ENCODE assay signal across 23 cellular contexts in genomic region chr16:2592786-2593185, GRCh38. TPM values are rescaled to one million over a fixed set of nuclear protein-coding genes. Genes with fewer than 3 reads are reported as not detected.
DNase-seq lines count a peak whose midpoint lies in the region; ATAC-seq and TF ChIP-seq lines count a peak whose summit lies in the region.
"Had no signal": no experiment of that assay in that cellular context is flagged by ENCODE, and none has a peak within 500 bp of the region (broad histone marks: within the 10 kb centered on the region; RNA-seq: fewer than 3 reads in every experiment).

No MANE protein-coding gene starts in this region.

- no peak overlapping the region for H3K27ac ChIP-seq in esophagus squamous epithelium
- H3K27ac ChIP-seq: brain microvascular endothelial cell, parathyroid adenoma, PC-9, SJCRH30, thyroid gland had no signal

- POLR2A ChIA-PET in GM10248 (lab: Yijun Ruan, JAX) = no interaction called here

- TF ChIP-seq CTCF in chondrocyte (IDR thresholded peaks at IDR 0.05) (no peak), neural crest cell (conservative IDR thresholded peaks at IDR 0.05) (no peak), GM10248 (IDR thresholded peaks at IDR 0.05; ENCODE audit: control extremely low read depth, extremely low read depth, low read depth, missing control alignments) (no peak), esophagus squamous epithelium (IDR thresholded peaks at IDR 0.05) (no peak), GM20000 (IDR thresholded peaks at IDR 0.05; ENCODE audit: extremely low read depth, missing control alignments) (no peak)

- peak overlapping the region; percentile 44 for H3K4me3 Mint-ChIP-seq in stimulated activated naive CD8-positive, alpha-beta T cell treated with anti-CD3 and anti-CD28 coated beads, Interleukin-15, Interleukin-2, amounts not matched to agents 100 ng/mL and 50 ng/mL, for 24 hours
- H3K4me3 Mint-ChIP-seq in stimulated activated naive CD8-positive, alpha-beta T cell treated with anti-CD3 and anti-CD28 coated beads, Interleukin-15, amount 100 ng/mL, for 72 hours = peak overlapping the region in 1 of 2 donors; percentile 64
- no peak overlapping the region for H3K4me3 Mint-ChIP-seq in chondrocyte (ENCODE audit: unreplicated experiment)
- no peak overlapping the region for H3K4me3 Mint-ChIP-seq in neural crest cell
- H3K4me3 Mint-ChIP-seq: activated T-cell treated with anti-CD3 and anti-CD28 coated beads, Interleukin-2, amount 50 U/mL, for 4 hours; stimulated activated naive B cell treated with anti-CD40 and anti-IgM and Interleukin-4, amounts not matched to agents 10 μg/mL and 1 μg/mL and 100 μg/mL, for 72 hours; T-helper 1 cell treated with Interleukin-12 subunit alpha and Interleukin-12 subunit beta and Interleukin-4 antibody, amounts not matched to agents 30 μg/mL and 1 μg/mL, for 36 hours had no signal

- TF ChIP-seq POLR2A in esophagus squamous epithelium (IDR thresholded peaks at IDR 0.05) = no peak

- no peak for DNase-seq in stimulated activated naive CD8-positive, alpha-beta T cell treated with anti-CD3 and anti-CD28 coated beads, Interleukin-15, amount 100 ng/mL, for 72 hours
- peak; percentile 82 for DNase-seq in chondrocyte (ENCODE audit: low spot score)
- no peak for DNase-seq in neural crest cell (ENCODE audit: low read depth, low spot score)
- DNase-seq in GM10248 (ENCODE audit: extremely low spot score) = no peak
- no peak for DNase-seq in esophagus squamous epithelium (lab: John Stamatoyannopoulos, UW)
- DNase-seq in GM20000 (ENCODE audit: low spot score) = no peak
- DNase-seq: activated CD4-positive, alpha-beta T cell treated with anti-CD3 and anti-CD28 coated beads, Interleukin-2, amount 50 U/mL, for 4 hours; activated T-cell treated with anti-CD3 and anti-CD28 coated beads, Interleukin-2, amount 50 U/mL, for 4 hours; brain microvascular endothelial cell; dermis blood vessel endothelial cell; HCEC 1CT; NCI-H1092 treated with DMSO at 0.1 percent for 48 hours; NCI-H2029; NCI-H226; PC-9; SJCRH30; stimulated activated naive B cell treated with anti-CD40 and anti-IgM and Interleukin-4, amounts not matched to agents 10 μg/mL and 1 μg/mL and 100 μg/mL, for 72 hours; thyroid gland had no signal

- peaks cover 23% of the 10 kb centered on the region for H3K36me3 Mint-ChIP-seq in stimulated activated naive CD8-positive, alpha-beta T cell treated with anti-CD3 and anti-CD28 coated beads, Interleukin-15, Interleukin-2, amounts not matched to agents 100 ng/mL and 50 ng/mL, for 24 hours (ENCODE audit: low read depth)
- peaks cover 10% of the 10 kb centered on the region for H3K36me3 Mint-ChIP-seq in chondrocyte (ENCODE audit: low read depth)
- no peaks in the 10 kb centered on the region for H3K36me3 Mint-ChIP-seq in neural crest cell (ENCODE audit: low read depth)
- H3K36me3 Mint-ChIP-seq: activated naive CD8-positive, alpha-beta T cell had no signal

- H3K9me3 ChIP-seq in esophagus squamous epithelium = no peaks in the 10 kb centered on the region
- H3K9me3 ChIP-seq: SJCRH30, thyroid gland had no signal

- H3K36me3 ChIP-seq in esophagus squamous epithelium = peaks cover 5 to 98% (median 20%) of the 10 kb centered on the region in 3 donors

- H3K4me1 ChIP-seq in esophagus squamous epithelium = no peaks in the 10 kb centered on the region
- H3K4me1 ChIP-seq: parathyroid adenoma, thyroid gland had no signal

- no peaks in the 10 kb centered on the region for H3K27me3 Mint-ChIP-seq in stimulated activated naive CD8-positive, alpha-beta T cell treated with anti-CD3 and anti-CD28 coated beads, Interleukin-15, Interleukin-2, amounts not matched to agents 100 ng/mL and 50 ng/mL, for 24 hours
- no peaks in the 10 kb centered on the region for H3K27me3 Mint-ChIP-seq in stimulated activated naive CD8-positive, alpha-beta T cell treated with anti-CD3 and anti-CD28 coated beads, Interleukin-15, amount 100 ng/mL, for 72 hours
- no peaks in the 10 kb centered on the region for H3K27me3 Mint-ChIP-seq in chondrocyte (ENCODE audit: low read depth)
- H3K27me3 Mint-ChIP-seq in neural crest cell (ENCODE audit: low read depth) = no peaks in the 10 kb centered on the region
- H3K27me3 Mint-ChIP-seq: activated naive CD8-positive, alpha-beta T cell; stimulated activated naive B cell treated with anti-CD40 and anti-IgM and Interleukin-4, amounts not matched to agents 10 μg/mL and 1 μg/mL and 100 μg/mL, for 72 hours had no signal

- intact Hi-C loops in esophagus squamous epithelium (cut with DNase I) = no loop called here

- peak overlapping the region; percentile 59 for H3K27ac Mint-ChIP-seq in stimulated activated naive CD8-positive, alpha-beta T cell treated with anti-CD3 and anti-CD28 coated beads, Interleukin-15, Interleukin-2, amounts not matched to agents 100 ng/mL and 50 ng/mL, for 24 hours
- peak overlapping the region in 1 of 2 donors; percentile 71 for H3K27ac Mint-ChIP-seq in stimulated activated naive CD8-positive, alpha-beta T cell treated with anti-CD3 and anti-CD28 coated beads, Interleukin-15, amount 100 ng/mL, for 72 hours
- H3K27ac Mint-ChIP-seq in chondrocyte (ENCODE audit: unreplicated experiment) = no peak overlapping the region
- peak overlapping the region; percentile 12 for H3K27ac Mint-ChIP-seq in neural crest cell (ENCODE audit: unreplicated experiment)

- H3K27me3 ChIP-seq in esophagus squamous epithelium = no peaks in the 10 kb centered on the region
- H3K27me3 ChIP-seq: brain microvascular endothelial cell, SJCRH30, thyroid gland had no signal

- H3K4me1 Mint-ChIP-seq in stimulated activated naive CD8-positive, alpha-beta T cell treated with anti-CD3 and anti-CD28 coated beads, Interleukin-15, Interleukin-2, amounts not matched to agents 100 ng/mL and 50 ng/mL, for 24 hours (ENCODE audit: low read depth) = peaks cover 48% of the 10 kb centered on the region
- peaks cover 34% of the 10 kb centered on the region for H3K4me1 Mint-ChIP-seq in stimulated activated naive CD8-positive, alpha-beta T cell treated with anti-CD3 and anti-CD28 coated beads, Interleukin-15, amount 100 ng/mL, for 72 hours
- H3K4me1 Mint-ChIP-seq in chondrocyte (ENCODE audit: low read depth) (peaks cover 16% of the 10 kb centered on the region), neural crest cell (peaks cover 13% of the 10 kb centered on the region)

- no peak for ATAC-seq in stimulated activated naive CD8-positive, alpha-beta T cell treated with anti-CD3 and anti-CD28 coated beads, Interleukin-15, amount 100 ng/mL, for 72 hours
- ATAC-seq in HG02642 (IDR thresholded peaks at IDR 0.05; ENCODE audit: poor library complexity, unreplicated experiment) = no peak

- WGBS in esophagus squamous epithelium, 2 donors = 87 to 94% methylated on average over 13 to 14 of the region's 16 CpGs

- CTCF ChIA-PET in GM10248 (lab: Yijun Ruan, JAX) = no interaction called here

- H3K4me3 ChIP-seq in esophagus squamous epithelium = no peak overlapping the region
- H3K4me3 ChIP-seq: PC-9, SJCRH30, thyroid gland had no signal

- H3K9me3 Mint-ChIP-seq in stimulated activated naive CD8-positive, alpha-beta T cell treated with anti-CD3 and anti-CD28 coated beads, Interleukin-15, Interleukin-2, amounts not matched to agents 100 ng/mL and 50 ng/mL, for 24 hours = no peaks in the 10 kb centered on the region
- H3K9me3 Mint-ChIP-seq in stimulated activated naive CD8-positive, alpha-beta T cell treated with anti-CD3 and anti-CD28 coated beads, Interleukin-15, amount 100 ng/mL, for 72 hours = no peaks in the 10 kb centered on the region
- H3K9me3 Mint-ChIP-seq in chondrocyte (ENCODE audit: low read depth) (no peaks in the 10 kb centered on the region), neural crest cell (no peaks in the 10 kb centered on the region)
- H3K9me3 Mint-ChIP-seq: activated T-cell treated with anti-CD3 and anti-CD28 coated beads, Interleukin-2, amount 50 U/mL, for 4 hours; stimulated activated naive B cell treated with anti-CD40 and anti-IgM and Interleukin-4, amounts not matched to agents 10 μg/mL and 1 μg/mL and 100 μg/mL, for 72 hours; T-helper 1 cell treated with Interleukin-12 subunit alpha and Interleukin-12 subunit beta and Interleukin-4 antibody, amounts not matched to agents 30 μg/mL and 1 μg/mL, for 36 hours had no signal

RNA-seq across cellular contexts. Expression of gene PDPK1, which starts 55.0 kb away (rescaled TPM):
- total RNA-seq in chondrocyte = 39.2 to 40.6 TPM (median 39.6 TPM) in 3 replicates
- 34.2 and 37.5 TPM in 2 replicates for total RNA-seq in neural crest cell
- 10 to 100 TPM; 18.3 to 28.2 (median 23.3) TPM for total RNA-seq in esophagus squamous epithelium
